Comparison of ENCODE assay signal across 10 cellular contexts in genomic region chr9:127742435-127743088, GRCh38. TPM values are rescaled to one million over a fixed set of nuclear protein-coding genes. Genes with fewer than 3 reads are reported as not detected.
DNase-seq lines count a peak whose midpoint lies in the region; ATAC-seq and TF ChIP-seq lines count a peak whose summit lies in the region.
"Had no signal": no experiment of that assay in that cellular context is flagged by ENCODE, and none has a peak within 500 bp of the region (broad histone marks: within the 10 kb centered on the region; RNA-seq: fewer than 3 reads in every experiment).

No MANE protein-coding gene starts in this region.

- H3K4me3 ChIP-seq in WI38 (ENCODE audit: low read depth, low read length) (peak overlapping the region; percentile 25), iPS-15b (ENCODE audit: low read depth, low read length) (peak overlapping the region; percentile 64), upper lobe of left lung (peak overlapping the region in 3 of 4 donors; percentile 29 to 41 (median 32))

- DNase-seq in Right ventricle myocardium superior (no peak), Right ventricle myocardium inferior (ENCODE audit: missing footprints) (no peak), upper lobe of left lung (peak; percentile 39 to 80)
- no peak for DNase-seq in NK-92 treated with Interleukin-12 subunit alpha and Interleukin-12 subunit beta, amount 100 ng/mL, for 24 hours (lab: John Stamatoyannopoulos, UW)
- DNase-seq: CD4-positive, CD25-positive, alpha-beta regulatory T cell had no signal

- no peak overlapping the region for H3K9ac ChIP-seq in iPS-15b (ENCODE audit: low read depth, low read length)

- TF ChIP-seq EP300 in upper lobe of left lung (IDR thresholded peaks at IDR 0.05): no peak

- H3K9me3 ChIP-seq in iPS-15b (ENCODE audit: control insufficient read depth, insufficient read depth, low read length): no peaks in the 10 kb centered on the region
- H3K9me3 ChIP-seq in upper lobe of left lung: no peaks in the 10 kb centered on the region

- intact Hi-C loops in Right ventricle myocardium superior (cut with DNase I) (no loop called here), Right ventricle myocardium inferior (cut with DNase I) (no loop called here)

- no peak for TF ChIP-seq CTCF in WI38 (IDR thresholded peaks at IDR 0.05; ENCODE audit: low read depth, low read length)
- no peak for TF ChIP-seq CTCF in upper lobe of left lung (IDR thresholded peaks at IDR 0.05)

- H3K27ac ChIP-seq in upper lobe of left lung: peak overlapping the region in 2 of 4 donors; percentile 17 to 71

- H3K36me3 ChIP-seq in iPS-15b (ENCODE audit: control insufficient read depth, insufficient read depth, low read length) (no peaks in the 10 kb centered on the region), upper lobe of left lung (peaks cover 0 to 93% (median 72%) of the 10 kb centered on the region in 4 donors)

- H3K4me1 ChIP-seq in iPS-15b (ENCODE audit: control insufficient read depth, insufficient read depth, low read length) (no peaks in the 10 kb centered on the region), upper lobe of left lung (peaks cover 18 to 35% (median 24%) of the 10 kb centered on the region in 4 donors)

- WGBS in upper lobe of left lung, 2 donors: 62 to 83% methylated on average over 24 to 25 of the region's 33 CpGs

- no peak for TF ChIP-seq POLR2A in upper lobe of left lung (IDR thresholded peaks at IDR 0.05)

- ATAC-seq in Right ventricle myocardium superior (ENCODE audit: poor library complexity) (peak; percentile 36), Right ventricle myocardium inferior (no peak), upper lobe of left lung (ENCODE audit: low FRiP score in 2 of 2) (peak in 1 of 2 donors; percentile 74), GM21423 (IDR thresholded peaks at IDR 0.05; ENCODE audit: unreplicated experiment) (no peak), HG03442 (IDR thresholded peaks at IDR 0.05; ENCODE audit: unreplicated experiment) (no peak)

- H3K27me3 ChIP-seq in iPS-15b (ENCODE audit: control insufficient read depth, insufficient read depth, low read length): peaks cover 2% of the 10 kb centered on the region
- H3K27me3 ChIP-seq in upper lobe of left lung: no peaks in the 10 kb centered on the region

RNA-seq across cellular contexts. Expression of gene TOR2A, which starts 7.5 kb away (rescaled TPM):
- total RNA-seq in Right ventricle myocardium superior: 3.3 TPM
- total RNA-seq in Right ventricle myocardium inferior: 3.8 TPM
- 10 to 100 TPM; 11.4 to 27.2 (median 21.0) TPM for total RNA-seq in upper lobe of left lung

RNA-seq across cellular contexts. Expression of gene TTC16, which starts 26.7 kb away (rescaled TPM):
- total RNA-seq in Right ventricle myocardium superior (0.48 TPM), Right ventricle myocardium inferior (0.30 TPM), upper lobe of left lung (1 to 10 TPM in 5 of 6 donors, under 1 TPM in 1; 0.29 to 9.4 (median 3.1) TPM)
- total RNA-seq: HT-29 had no signal

RNA-seq across cellular contexts. Expression of gene PTRH1, which starts 27.1 kb away (rescaled TPM):
- 13.3 TPM for total RNA-seq in Right ventricle myocardium superior
- 14.2 TPM for total RNA-seq in Right ventricle myocardium inferior
- 10 to 100 TPM in 5 of 6 donors, 1 to 10 TPM in 1; 7.4 to 33.5 (median 18.7) TPM for total RNA-seq in upper lobe of left lung

RNA-seq across cellular contexts. Expression of gene CFAP157, which starts 35.8 kb away (rescaled TPM):
- not detected for total RNA-seq in Right ventricle myocardium superior
- total RNA-seq in Right ventricle myocardium inferior: not detected
- 100 to 1,000 TPM in 1 of 6 donors, 10 to 100 TPM in 4, under 1 TPM in 1; 0.77 to 125 (median 37.0) TPM for total RNA-seq in upper lobe of left lung
- total RNA-seq: CD4-positive, CD25-positive, alpha-beta regulatory T cell had no signal

RNA-seq across cellular contexts. Expression of gene SH2D3C, which starts 35.9 kb away (rescaled TPM):
- total RNA-seq in Right ventricle myocardium superior (18.2 TPM), Right ventricle myocardium inferior (21.3 TPM), upper lobe of left lung (10 to 100 TPM; 17.5 to 90.4 (median 37.5) TPM)
- total RNA-seq: HT-29 had no signal

Comparison
In these comparisons a context has a peak if more than half of its experiments do, and no peak if none do; other contexts are left out.
1. DNase-seq: peak in upper lobe of left lung (2 of 2); none in Right ventricle myocardium superior (single experiment), Right ventricle myocardium inferior (single experiment) and NK-92 treated with Interleukin-12 subunit alpha and Interleukin-12 subunit beta, amount 100 ng/mL, for 24 hours (single experiment).
2. Peak in every context shown above with its lines, with median percentiles within 50 percentile points of each other: H3K4me3 ChIP-seq.